8 cellular contexts compared by ENCODE assay signal in genomic region chr17:81976332-81977210, GRCh38. TPM values are rescaled to one million over a fixed set of nuclear protein-coding genes. Genes with fewer than 3 reads are reported as not detected.
DNase-seq lines count a peak whose midpoint lies in the region; ATAC-seq and TF ChIP-seq lines count a peak whose summit lies in the region.

No MANE protein-coding gene starts in this region.

- H3K4me1 ChIP-seq in OCI-LY1 (ENCODE audit: insufficient read depth, low read length, severe bottlenecking) = peaks cover 17% of the 10 kb centered on the region

- in situ Hi-C loops in astrocyte of the cerebellum (cut with HindIII; ENCODE audit: low sequenced_read_pairs) = loop anchor here (10.0 kb wide), 1 partner anchor 58 kb away; the partner anchor contains the start of genes DCXR and RAC3

- peak; percentile 14 for ATAC-seq in HG02981 (IDR thresholded peaks at IDR 0.05; ENCODE audit: unreplicated experiment)

- H3K4me2 ChIP-seq in OCI-LY1 (ENCODE audit: low read length) = peak overlapping the region; percentile 71

- no peaks in the 10 kb centered on the region for H3K9me2 ChIP-seq in OCI-LY1 (ENCODE audit: low read depth, low read length)

- no peaks in the 10 kb centered on the region for H4K20me1 ChIP-seq in OCI-LY1 (ENCODE audit: insufficient read depth, low read length)

- H3K27ac ChIP-seq in OCI-LY1 (ENCODE audit: low read depth, low read length, poor library complexity, severe bottlenecking) = no peak overlapping the region

- H3K36me3 Mint-ChIP-seq in immature natural killer cell = peaks cover 0 to 8% (median 4%) of the 10 kb centered on the region in 3 donors

- H3K4me3 Mint-ChIP-seq in immature natural killer cell = peak overlapping the region; percentile 91 to 96 (median 96)

- H3K9me3 Mint-ChIP-seq in immature natural killer cell = peaks cover 0 to 2% (median 0%) of the 10 kb centered on the region in 6 donors

- peak overlapping the region; percentile 84 to 98 (median 95) for H3K27ac Mint-ChIP-seq in immature natural killer cell

- peaks cover 8% of the 10 kb centered on the region; the same call in 1 of the 2 replicates for H3K36me3 ChIP-seq in OCI-LY1 (ENCODE audit: insufficient read depth, low read length)

- no peaks in the 10 kb centered on the region; the same call in 1 of the 2 replicates for H3K27me3 ChIP-seq in OCI-LY1 (ENCODE audit: insufficient read depth, low read length)

- peaks cover 6 to 15% (median 10%) of the 10 kb centered on the region in 3 donors for H3K27me3 Mint-ChIP-seq in immature natural killer cell (ENCODE audit: low read depth in 3 of 3)

- no peaks in the 10 kb centered on the region for H3F3A ChIP-seq in OCI-LY1 (ENCODE audit: insufficient read depth, low read length)

- TF ChIP-seq CTCF in OCI-LY1 (IDR thresholded peaks at IDR 0.05; ENCODE audit: low read length) = no peak
- no peak for TF ChIP-seq CTCF in astrocyte of the cerebellum (IDR thresholded peaks at IDR 0.05; ENCODE audit: low read depth, low read length, missing control alignments)

- H3K4me1 Mint-ChIP-seq in immature natural killer cell = peaks cover 20 to 28% of the 10 kb centered on the region in 2 donors

- H3K79me2 ChIP-seq in OCI-LY1 (ENCODE audit: insufficient read depth, low read length) = no peaks in the 10 kb centered on the region

- DNase-seq in DMS79 treated with DMSO at 0.1 percent for 48 hours (lab: John Stamatoyannopoulos, UW) (peak; percentile 17), astrocyte of the cerebellum (ENCODE audit: low read depth) (no peak), immature natural killer cell (no peak), ureter (ENCODE audit: low spot score) (no peak), SIG-M5 treated with dmso at 0.1 percent for 504 hours (lab: John Stamatoyannopoulos, UW; ENCODE audit: unreplicated experiment) (no peak)
- DNase-seq in stimulated activated CD4-positive, alpha-beta T cell treated with anti-CD3 and anti-CD28 coated beads, Interleukin-15, amount 100 ng/mL, for 24 hours = peak; percentile 71

- peak overlapping the region; percentile 93 for H3K9ac ChIP-seq in OCI-LY1 (ENCODE audit: low read length)

- H2AFZ ChIP-seq in OCI-LY1 (ENCODE audit: low read length) = no peak overlapping the region

- H3K4me3 ChIP-seq in OCI-LY1 (ENCODE audit: low read depth, low read length, poor library complexity, severe bottlenecking) = peak overlapping the region; percentile 97
- H3K4me3 ChIP-seq in astrocyte of the cerebellum (ENCODE audit: low read depth, low read length) = peak overlapping the region; percentile 75

- no peaks in the 10 kb centered on the region; the same call in 1 of the 2 replicates for H3K9me3 ChIP-seq in OCI-LY1 (ENCODE audit: low read length)

RNA-seq across cellular contexts. Expression of gene ASPSCR1, which starts 0.9 kb away (rescaled TPM):
- 10 to 100 TPM; 21.1 to 32.9 (median 31.3) TPM for polyA plus RNA-seq in immature natural killer cell
- total RNA-seq in ureter = 52.4 TPM

RNA-seq across cellular contexts. Expression of gene NOTUM, which starts 15.6 kb away (rescaled TPM):
- not detected for polyA plus RNA-seq in immature natural killer cell
- 4.0 TPM for total RNA-seq in ureter

RNA-seq across cellular contexts. Expression of gene MYADML2, which starts 29.5 kb away (rescaled TPM):
- not detected for polyA plus RNA-seq in immature natural killer cell
- not detected for total RNA-seq in ureter

RNA-seq across cellular contexts. Expression of gene PYCR1, which starts 39.5 kb away (rescaled TPM):
- polyA plus RNA-seq in immature natural killer cell = 1 to 10 TPM; 1.1 to 3.3 (median 1.9) TPM
- total RNA-seq in ureter = 63.9 TPM

RNA-seq across cellular contexts. Expression of gene CENPX, which starts 46.1 kb away (rescaled TPM):
- 100 to 1,000 TPM in 2 of 3 donors, 10 to 100 TPM in 1; 70.0 to 104 (median 100) TPM for polyA plus RNA-seq in immature natural killer cell
- 58.5 TPM for total RNA-seq in ureter

Comparison
In these comparisons a context has a peak if more than half of its experiments do, and no peak if none do; other contexts are left out.
1. DNase-seq: peak in DMS79 treated with DMSO at 0.1 percent for 48 hours (single experiment) and stimulated activated CD4-positive, alpha-beta T cell treated with anti-CD3 and anti-CD28 coated beads, Interleukin-15, amount 100 ng/mL, for 24 hours (single experiment); none in astrocyte of the cerebellum (single experiment), immature natural killer cell (0 of 3), ureter (single experiment) and SIG-M5 treated with dmso at 0.1 percent for 504 hours (single experiment).